In genomic region chr20:32893878-32894483, GRCh38 we compare ENCODE assay signal across 8 cellular contexts. TPM values are rescaled to one million over a fixed set of nuclear protein-coding genes. Genes with fewer than 3 reads are reported as not detected.
A peak's percentile ranks its signal among the peaks of the same experiment; 100 is the strongest.
DNase-seq lines count a peak whose midpoint lies in the region; ATAC-seq and TF ChIP-seq lines count a peak whose summit lies in the region.

No MANE protein-coding gene starts in this region.

- ATAC-seq in GM19023 (IDR thresholded peaks at IDR 0.05; ENCODE audit: unreplicated experiment) = no peak

- no peak overlapping the region for H3K4me3 Mint-ChIP-seq in type B pancreatic cell

- peak; percentile 48 for TF ChIP-seq CTCF in fibroblast of mammary gland (conservative IDR thresholded peaks at IDR 0.05; ENCODE audit: control insufficient read depth, insufficient read depth, low read depth, low read length)
- TF ChIP-seq CTCF in type B pancreatic cell (conservative IDR thresholded peaks at IDR 0.05) = peak; percentile 54

- H3K4me3 ChIP-seq in fibroblast of mammary gland (ENCODE audit: control insufficient read depth, low read depth, low read length) = no peak overlapping the region

- peaks cover 8% of the 10 kb centered on the region for H3K4me1 Mint-ChIP-seq in type B pancreatic cell (ENCODE audit: unreplicated experiment)

- no peaks in the 10 kb centered on the region for H3K9me3 Mint-ChIP-seq in type B pancreatic cell

- no peaks in the 10 kb centered on the region for H3K27me3 Mint-ChIP-seq in type B pancreatic cell

- no peak overlapping the region for H3K27ac Mint-ChIP-seq in type B pancreatic cell

- DNase-seq in stimulated activated CD4-positive, alpha-beta T cell treated with anti-CD3 and anti-CD28 coated beads, Interleukin-1b, Interleukin-23, amount 100 ng/mL, for 48 hours = peak; percentile 24
- no peak for DNase-seq in stimulated activated CD4-positive, alpha-beta T cell treated with anti-CD3 and anti-CD28 coated beads, Interleukin-12 subunit alpha, Interleukin-12 subunit beta, amount 100 ng/mL, for 4 hours
- DNase-seq in NCI-H69 (lab: John Stamatoyannopoulos, UW) (peak; percentile 88), fibroblast of mammary gland (ENCODE audit: low read depth) (peak; percentile 12), type B pancreatic cell (ENCODE audit: extremely low spot score, unreplicated experiment) (no peak), LoVo (ENCODE audit: low spot score) (no peak), activated gamma-delta T cell (lab: John Stamatoyannopoulos, UW) (no peak)

- H3K36me3 Mint-ChIP-seq in type B pancreatic cell = no peaks in the 10 kb centered on the region

RNA-seq across cellular contexts. Expression of gene EFCAB8, which starts 35.3 kb away (rescaled TPM):
- 0.07 and 0.97 TPM in 2 replicates for total RNA-seq in type B pancreatic cell (ENCODE audit: low replicate concordance)

Comparison
In these comparisons a context has a peak if more than half of its experiments do, and no peak if none do; other contexts are left out.
1. DNase-seq: peak in stimulated activated CD4-positive, alpha-beta T cell treated with anti-CD3 and anti-CD28 coated beads, Interleukin-1b, Interleukin-23, amount 100 ng/mL, for 48 hours (single experiment), NCI-H69 (single experiment) and fibroblast of mammary gland (single experiment); none in stimulated activated CD4-positive, alpha-beta T cell treated with anti-CD3 and anti-CD28 coated beads, Interleukin-12 subunit alpha, Interleukin-12 subunit beta, amount 100 ng/mL, for 4 hours (single experiment), type B pancreatic cell (single experiment), LoVo (single experiment) and activated gamma-delta T cell (single experiment).